32 cellular contexts compared by ENCODE assay signal in genomic region chr5:116550082-116550481, GRCh38. TPM values are rescaled to one million over a fixed set of nuclear protein-coding genes. Genes with fewer than 3 reads are reported as not detected.
"Had no signal": no experiment of that assay in that cellular context is flagged by ENCODE, and none has a peak within 500 bp of the region (broad histone marks: within the 10 kb centered on the region; RNA-seq: fewer than 3 reads in every experiment).

No MANE protein-coding gene starts in this region.

- DNase-seq: activated CD4-positive, alpha-beta memory T cell treated with anti-CD3 and anti-CD28 coated beads for 36 hours; activated CD4-positive, alpha-beta T cell treated with anti-CD3 and anti-CD28 coated beads for 36 hours; activated CD4-positive, alpha-beta T cell treated with anti-CD3 and anti-CD28 coated beads, Interleukin-2, amount 10 ng/mL, durations not matched to agents 24 days and 14 days; activated CD4-positive, CD25-positive, alpha-beta regulatory T cell; activated CD4-positive, CD25-positive, alpha-beta regulatory T cell treated with anti-CD3 and anti-CD28 coated beads, Interleukin-2, amount 50 U/mL, for 72 hours; activated CD8-positive, alpha-beta memory T cell treated with anti-CD3 and anti-CD28 coated beads, Interleukin-2, amount 10 ng/mL, durations not matched to agents 7 days and 5 days; activated CD8-positive, alpha-beta memory T cell treated with anti-CD3 and anti-CD28 coated beads, Interleukin-2, amount 50 U/mL, for 4 hours; activated CD8-positive, alpha-beta T cell treated with anti-CD3 and anti-CD28 coated beads, Interleukin-2, amount 10 ng/mL, durations not matched to agents 7 days and 5 days; activated effector memory CD4-positive, alpha-beta T cell treated with anti-CD3 and anti-CD28 coated beads, Interleukin-2, amount 50 U/mL, for 16 hours; activated naive CD4-positive, alpha-beta T cell treated with anti-CD3 and anti-CD28 coated beads for 36 hours; activated naive CD8-positive, alpha-beta T cell treated with anti-CD3 and anti-CD28 coated beads for 36 hours; activated naive CD8-positive, alpha-beta T cell treated with anti-CD3 and anti-CD28 coated beads, Interleukin-2, amount 50 U/mL, for 24 hours; activated T-cell treated with anti-CD3 and anti-CD28 coated beads, Interleukin-2, amount 50 U/mL, for 1 hour; activated T-cell treated with anti-CD3 and anti-CD28 coated beads, Interleukin-2, amount 50 U/mL, for 48 hours; caudate nucleus; cortex of kidney; dermis blood vessel endothelial cell; effector CD8-positive, alpha-beta T cell; esophagus squamous epithelium; foreskin melanocyte; heart right ventricle; T-helper 17 cell; T1000; WERI-Rb-1 had no signal

- H3K4me3 Mint-ChIP-seq: activated CD4-positive, alpha-beta memory T cell treated with anti-CD3 and anti-CD28 coated beads for 36 hours; activated CD4-positive, alpha-beta T cell treated with anti-CD3 and anti-CD28 coated beads for 36 hours; activated CD4-positive, alpha-beta T cell treated with anti-CD3 and anti-CD28 coated beads, Interleukin-2, amount 10 ng/mL, durations not matched to agents 24 days and 14 days; activated CD8-positive, alpha-beta memory T cell treated with anti-CD3 and anti-CD28 coated beads, Interleukin-2, amount 10 ng/mL, durations not matched to agents 7 days and 5 days; activated CD8-positive, alpha-beta T cell treated with anti-CD3 and anti-CD28 coated beads, Interleukin-2, amount 10 ng/mL, durations not matched to agents 7 days and 5 days; activated naive CD4-positive, alpha-beta T cell treated with anti-CD3 and anti-CD28 coated beads for 36 hours; activated naive CD4-positive, alpha-beta T cell treated with anti-CD3 and anti-CD28 coated beads, Interleukin-2, amount 50 U/mL, for 24 hours; activated naive CD8-positive, alpha-beta T cell treated with anti-CD3 and anti-CD28 coated beads for 36 hours; activated naive CD8-positive, alpha-beta T cell treated with anti-CD3 and anti-CD28 coated beads, Interleukin-2, amount 50 U/mL, for 24 hours; activated T-helper 1 cell treated with anti-CD3 and anti-CD28 coated beads, Interleukin-12 subunit alpha, Interleukin-12 subunit beta, Interleukin-2, Interleukin-4 antibody, amounts not matched to agents 30 ng/mL and 10 ng/mL and 1 ng/mL, durations not matched to agents 14 hours and 24 hours and 36 hours; T-helper 17 cell; T-helper 2 cell treated with Interferon-gamma antibody and Interleukin-4, amounts not matched to agents 5 μg/mL and 100 μg/mL, for 36 hours had no signal

- H3K36me3 Mint-ChIP-seq: activated CD4-positive, alpha-beta memory T cell treated with anti-CD3 and anti-CD28 coated beads for 36 hours; activated CD8-positive, alpha-beta memory T cell treated with anti-CD3 and anti-CD28 coated beads, Interleukin-2, amount 10 ng/mL, durations not matched to agents 7 days and 5 days; activated naive CD4-positive, alpha-beta T cell treated with anti-CD3 and anti-CD28 coated beads, Interleukin-2, amount 50 U/mL, for 24 hours; activated naive CD8-positive, alpha-beta T cell treated with anti-CD3 and anti-CD28 coated beads for 36 hours had no signal

- H3K27ac ChIP-seq: epithelial cell of prostate, esophagus squamous epithelium, gastroesophageal sphincter, heart right ventricle, WERI-Rb-1 had no signal

- H3K27me3 ChIP-seq: esophagus squamous epithelium, gastroesophageal sphincter, heart right ventricle, hepatocyte had no signal

- ATAC-seq: activated CD4-positive, alpha-beta T cell treated with anti-CD3 and anti-CD28 coated beads for 36 hours; activated CD8-positive, alpha-beta memory T cell treated with anti-CD3 and anti-CD28 coated beads, Interleukin-2, amount 10 ng/mL, durations not matched to agents 7 days and 5 days; activated CD8-positive, alpha-beta T cell treated with anti-CD3 and anti-CD28 coated beads, Interleukin-2, amount 10 ng/mL, durations not matched to agents 7 days and 5 days; activated naive CD8-positive, alpha-beta T cell treated with anti-CD3 and anti-CD28 coated beads, Interleukin-2, amount 50 U/mL, for 24 hours; gastroesophageal sphincter; heart right ventricle; T-helper 17 cell had no signal

- H3K4me1 Mint-ChIP-seq: activated CD4-positive, alpha-beta T cell treated with anti-CD3 and anti-CD28 coated beads for 36 hours; activated CD4-positive, alpha-beta T cell treated with anti-CD3 and anti-CD28 coated beads, Interleukin-2, amount 10 ng/mL, durations not matched to agents 24 days and 14 days; activated CD8-positive, alpha-beta memory T cell treated with anti-CD3 and anti-CD28 coated beads, Interleukin-2, amount 10 ng/mL, durations not matched to agents 7 days and 5 days; activated naive CD4-positive, alpha-beta T cell treated with anti-CD3 and anti-CD28 coated beads, Interleukin-2, amount 50 U/mL, for 24 hours; activated naive CD8-positive, alpha-beta T cell treated with anti-CD3 and anti-CD28 coated beads for 36 hours; activated naive CD8-positive, alpha-beta T cell treated with anti-CD3 and anti-CD28 coated beads, Interleukin-2, amount 50 U/mL, for 24 hours; T-helper 17 cell had no signal

- H2AFZ ChIP-seq: hepatocyte had no signal

- H3K27me3 Mint-ChIP-seq: activated CD4-positive, alpha-beta memory T cell treated with anti-CD3 and anti-CD28 coated beads for 36 hours; activated CD4-positive, alpha-beta T cell treated with anti-CD3 and anti-CD28 coated beads for 36 hours; activated CD4-positive, alpha-beta T cell treated with anti-CD3 and anti-CD28 coated beads, Interleukin-2, amount 10 ng/mL, durations not matched to agents 24 days and 14 days; activated CD8-positive, alpha-beta memory T cell treated with anti-CD3 and anti-CD28 coated beads, Interleukin-2, amount 10 ng/mL, durations not matched to agents 7 days and 5 days; activated naive CD4-positive, alpha-beta T cell treated with anti-CD3 and anti-CD28 coated beads, Interleukin-2, amount 50 U/mL, for 24 hours; activated naive CD8-positive, alpha-beta T cell treated with anti-CD3 and anti-CD28 coated beads for 36 hours; activated naive CD8-positive, alpha-beta T cell treated with anti-CD3 and anti-CD28 coated beads, Interleukin-2, amount 50 U/mL, for 24 hours; T-helper 17 cell had no signal

- H3K27ac Mint-ChIP-seq: activated CD4-positive, alpha-beta memory T cell treated with anti-CD3 and anti-CD28 coated beads for 36 hours; activated CD4-positive, alpha-beta T cell treated with anti-CD3 and anti-CD28 coated beads for 36 hours; activated CD4-positive, alpha-beta T cell treated with anti-CD3 and anti-CD28 coated beads, Interleukin-2, amount 10 ng/mL, durations not matched to agents 24 days and 14 days; activated CD8-positive, alpha-beta memory T cell treated with anti-CD3 and anti-CD28 coated beads, Interleukin-2, amount 10 ng/mL, durations not matched to agents 7 days and 5 days; activated CD8-positive, alpha-beta T cell treated with anti-CD3 and anti-CD28 coated beads, Interleukin-2, amount 10 ng/mL, durations not matched to agents 7 days and 5 days; activated naive CD4-positive, alpha-beta T cell treated with anti-CD3 and anti-CD28 coated beads for 36 hours; activated naive CD4-positive, alpha-beta T cell treated with anti-CD3 and anti-CD28 coated beads, Interleukin-2, amount 50 U/mL, for 24 hours; activated naive CD8-positive, alpha-beta T cell treated with anti-CD3 and anti-CD28 coated beads for 36 hours; activated naive CD8-positive, alpha-beta T cell treated with anti-CD3 and anti-CD28 coated beads, Interleukin-2, amount 50 U/mL, for 24 hours; activated T-helper 1 cell treated with anti-CD3 and anti-CD28 coated beads, Interleukin-12 subunit alpha, Interleukin-12 subunit beta, Interleukin-2, Interleukin-4 antibody, amounts not matched to agents 30 ng/mL and 10 ng/mL and 1 ng/mL, durations not matched to agents 14 hours and 24 hours and 36 hours; activated T-helper 2 cell treated with anti-CD3 and anti-CD28 coated beads, Interferon-gamma antibody, Interleukin-2, Interleukin-4, amounts not matched to agents 10 μg/mL and 5 μg/mL and 100 μg/mL, durations not matched to agents 14 hours and 24 hours and 36 hours; T-helper 17 cell; T-helper 2 cell treated with Interferon-gamma antibody and Interleukin-4, amounts not matched to agents 5 μg/mL and 100 μg/mL, for 36 hours had no signal

- H3K4me2 ChIP-seq: hepatocyte had no signal

- H3K36me3 ChIP-seq: esophagus squamous epithelium, gastroesophageal sphincter, heart right ventricle, WERI-Rb-1 had no signal

- H3K4me3 ChIP-seq: esophagus squamous epithelium, gastroesophageal sphincter, heart right ventricle, hepatocyte had no signal

RNA-seq across cellular contexts. Expression of gene SEMA6A, which starts 24.5 kb away (rescaled TPM):
- total RNA-seq: activated CD4-positive, alpha-beta memory T cell treated with anti-CD3 and anti-CD28 coated beads for 36 hours; activated CD4-positive, alpha-beta T cell treated with anti-CD3 and anti-CD28 coated beads for 36 hours; activated CD8-positive, alpha-beta memory T cell treated with anti-CD3 and anti-CD28 coated beads for 36 hours; activated CD8-positive, alpha-beta T cell treated with anti-CD3 and anti-CD28 coated beads, Interleukin-2, amount 10 ng/mL, durations not matched to agents 7 days and 5 days; activated naive CD8-positive, alpha-beta T cell treated with anti-CD3 and anti-CD28 coated beads for 36 hours; activated T-helper 2 cell treated with anti-CD3 and anti-CD28 coated beads, Interferon-gamma antibody, Interleukin-2, Interleukin-4, amounts not matched to agents 10 μg/mL and 5 μg/mL and 100 μg/mL, durations not matched to agents 14 hours and 24 hours and 36 hours had no signal
